Comparison of ENCODE assay signal across 17 cellular contexts in genomic region chr10:17213646-17214349, GRCh38. TPM values are rescaled to one million over a fixed set of nuclear protein-coding genes. Genes with fewer than 3 reads are reported as not detected.
DNase-seq lines count a peak whose midpoint lies in the region; ATAC-seq and TF ChIP-seq lines count a peak whose summit lies in the region.
"Had no signal": no experiment of that assay in that cellular context is flagged by ENCODE, and none has a peak within 500 bp of the region (broad histone marks: within the 10 kb centered on the region; RNA-seq: fewer than 3 reads in every experiment).

No MANE protein-coding gene starts in this region.

- peak overlapping the region; percentile 86; the same call in 1 of the 2 replicates for H3K9ac ChIP-seq in SK-N-SH
- H3K9ac ChIP-seq in adipocyte (ENCODE audit: low read length) = peak overlapping the region; percentile 10

- no peak for TF ChIP-seq EP300 in SK-N-SH (IDR thresholded peaks at IDR 0.05; ENCODE audit: borderline replicate concordance in 1 of 2, low read depth in 1 of 2, low read length in 1 of 2)

- CTCF ChIA-PET in SK-N-SH (lab: Yijun Ruan, JAX) = interaction anchor here (0.7 to 2.0 kb wide), 5 partner anchors 8 to 30 kb away, joined by 3 to 14 read pairs (median 3); partner anchors contain the start of gene VIM

- H3F3A ChIP-seq in SK-N-SH (replicated peaks; ENCODE audit: insufficient read depth) = peaks cover 65% of the 10 kb centered on the region

- no peaks in the 10 kb centered on the region for H3K9me2 ChIP-seq in SK-N-SH

- DNase-seq in SK-N-SH (no peak), adipocyte (ENCODE audit: low read depth) (peak; percentile 66), fibroblast of the aortic adventitia (ENCODE audit: low read depth) (peak; percentile 27), tibial artery (no peak), DMS79 (lab: John Stamatoyannopoulos, UW) (no peak), right cardiac atrium (no peak), thyroid gland (no peak)
- DNase-seq: activated CD4-positive, alpha-beta T cell treated with anti-CD3 and anti-CD28 coated beads, Interleukin-2, amount 10 ng/mL, durations not matched to agents 24 days and 14 days; caudate nucleus; GOT3; naive thymus-derived CD8-positive, alpha-beta T cell; NCI-H2081 treated with DMSO at 0.1 percent for 48 hours; T-helper 1 cell; transverse colon had no signal

- peaks cover 0 to 70% of the 10 kb centered on the region in 2 experiments; a peak in 3 of 4 replicates for H3K4me1 ChIP-seq in SK-N-SH (ENCODE audit: control insufficient read depth in 1 of 2, insufficient read depth in 2 of 2, low read depth in 1 of 2, low read length in 1 of 2)
- H3K4me1 ChIP-seq in adipocyte (ENCODE audit: control insufficient read depth, insufficient read depth, low read length) = peaks cover 73% of the 10 kb centered on the region
- peaks cover 0 to 85% (median 42%) of the 10 kb centered on the region in 4 donors for H3K4me1 ChIP-seq in tibial artery
- H3K4me1 ChIP-seq in right cardiac atrium (ENCODE audit: control insufficient read depth, insufficient read depth, low read length) = no peaks in the 10 kb centered on the region
- peaks cover 13 to 16% of the 10 kb centered on the region in 2 donors for H3K4me1 ChIP-seq in thyroid gland

- TF ChIP-seq RAD21 in SK-N-SH (IDR thresholded peaks at IDR 0.05; ENCODE audit: low read length) = no peak

- TF ChIP-seq CTCF in SK-N-SH (IDR thresholded peaks at IDR 0.05) (no peak), fibroblast of the aortic adventitia (IDR thresholded peaks at IDR 0.05; ENCODE audit: insufficient read depth, low read length) (no peak), tibial artery (IDR thresholded peaks at IDR 0.05) (no peak), thyroid gland (IDR thresholded peaks at IDR 0.05) (no peak)

- 61% methylated on average over 2 of the region's 2 CpGs for WGBS in SK-N-SH (ENCODE audit: low lambda C conversion rate)
- WGBS in right cardiac atrium = 77% methylated on average over 2 of the region's 2 CpGs
- 73 to 84% methylated on average over 2 of the region's 2 CpGs for WGBS in thyroid gland, 2 donors

- H4K20me1 ChIP-seq in SK-N-SH (ENCODE audit: insufficient read depth) = no peaks in the 10 kb centered on the region

- ATAC-seq in SK-N-SH treated with all-trans-retinoic acid at 6 μM for 48 hours = no peak
- ATAC-seq in right cardiac atrium = no peak
- ATAC-seq: activated T-helper 17 cell treated with anti-CD3 and anti-CD28 coated beads, Interleukin-2, amount 50 U/mL, for 72 hours; naive thymus-derived CD8-positive, alpha-beta T cell had no signal

- no peak for TF ChIP-seq POLR2A in thyroid gland (IDR thresholded peaks at IDR 0.05)

- H2AFZ ChIP-seq in SK-N-SH (ENCODE audit: low read depth) = no peak overlapping the region

- POLR2A ChIA-PET in SK-N-SH (lab: Yijun Ruan, JAX) = interaction anchor here (0.9 to 1.2 kb wide), 2 partner anchors 12 to 16 kb away, joined by 3 to 4 read pairs; partner anchors contain the start of gene TRDMT1

- H3K27ac ChIP-seq in SK-N-SH (ENCODE audit: low read depth in 2 of 2, low read length in 1 of 2) (peak overlapping the region; percentile 88 to 100; a peak in 3 of 4 replicates), tibial artery (peak overlapping the region; percentile 83 to 91), right cardiac atrium (ENCODE audit: low read length) (no peak overlapping the region), thyroid gland (peak overlapping the region in 1 of 3 donors; percentile 69)
- H3K27ac ChIP-seq: 22Rv1 had no signal

- no peaks in the 10 kb centered on the region for H3K27me3 ChIP-seq in SK-N-SH (ENCODE audit: insufficient read depth)
- no peaks in the 10 kb centered on the region for H3K27me3 ChIP-seq in adipocyte (replicated peaks; ENCODE audit: control insufficient read depth, insufficient read depth, low read length)
- no peaks in the 10 kb centered on the region for H3K27me3 ChIP-seq in tibial artery
- H3K27me3 ChIP-seq in right cardiac atrium (ENCODE audit: control insufficient read depth, insufficient read depth) = no peaks in the 10 kb centered on the region
- no peaks in the 10 kb centered on the region for H3K27me3 ChIP-seq in thyroid gland
- H3K27me3 ChIP-seq: transverse colon had no signal

- peaks cover 36% of the 10 kb centered on the region for H3K79me2 ChIP-seq in SK-N-SH (ENCODE audit: insufficient read depth)

- no peaks in the 10 kb centered on the region for H3K36me3 ChIP-seq in SK-N-SH (replicated peaks in 1 of 2; ENCODE audit: control insufficient read depth in 1 of 2, insufficient read depth in 2 of 2, low read length in 1 of 2)
- H3K36me3 ChIP-seq in adipocyte (ENCODE audit: control insufficient read depth, insufficient read depth, low read length, severe bottlenecking) = no peaks in the 10 kb centered on the region
- no peaks in the 10 kb centered on the region for H3K36me3 ChIP-seq in tibial artery
- H3K36me3 ChIP-seq in thyroid gland = no peaks in the 10 kb centered on the region
- H3K36me3 ChIP-seq: transverse colon had no signal

- peak overlapping the region; percentile 65 for H3K4me2 ChIP-seq in SK-N-SH

- H3K9me3 ChIP-seq in SK-N-SH (no peaks in the 10 kb centered on the region), adipocyte (ENCODE audit: control insufficient read depth, low read length) (no peaks in the 10 kb centered on the region), tibial artery (no peaks in the 10 kb centered on the region), right cardiac atrium (ENCODE audit: control insufficient read depth, low read length) (no peaks in the 10 kb centered on the region), thyroid gland (no peaks in the 10 kb centered on the region)
- H3K9me3 ChIP-seq: transverse colon had no signal

- H3K4me3 ChIP-seq in SK-N-SH (ENCODE audit: low read depth in 2 of 2, low read length in 1 of 2) = 0 out of 4 replicates have a peak overlapping the region, but pooled peaks of 1 of the 2 experiments have one; percentile 10
- peak overlapping the region; percentile 61 for H3K4me3 ChIP-seq in adipocyte (ENCODE audit: low read length)
- H3K4me3 ChIP-seq in fibroblast of the aortic adventitia (ENCODE audit: low read depth, low read length) = no peak overlapping the region
- H3K4me3 ChIP-seq in tibial artery = no peak overlapping the region
- no peak overlapping the region for H3K4me3 ChIP-seq in right cardiac atrium (ENCODE audit: low read length)
- no peak overlapping the region for H3K4me3 ChIP-seq in thyroid gland (replicated peaks in 1 of 3)
- H3K4me3 ChIP-seq: transverse colon had no signal

- intact Hi-C loops in tibial artery (cut with DNase I; ENCODE audit: low total_unique reads) (no loop called here), right cardiac atrium (cut with DNase I) (no loop called here), thyroid gland (cut with DNase I) (no loop called here)

TF ChIP-seq in SK-N-SH, 30 proteins besides CTCF, POLR2A, EP300 and RAD21 (continues in another document):
- TF ChIP-seq MXI1 (IDR thresholded peaks at IDR 0.05; ENCODE audit: low read depth, low read length) (no peak), RXRA (IDR thresholded peaks at IDR 0.05; ENCODE audit: borderline replicate concordance, low read depth) (no peak), MEF2A (IDR thresholded peaks at IDR 0.05; ENCODE audit: borderline replicate concordance, low read depth) (no peak), POLR2AphosphoS5 (IDR thresholded peaks at IDR 0.05; ENCODE audit: low read depth, low read length) (no peak), FOXM1 (IDR thresholded peaks at IDR 0.05; ENCODE audit: low read depth) (no peak), CHD2 (IDR thresholded peaks at IDR 0.05; ENCODE audit: low read length, partially characterized antibody) (no peak), ELF1 (IDR thresholded peaks at IDR 0.05) (no peak), MAX (IDR thresholded peaks at IDR 0.05; ENCODE audit: low read depth) (no peak), FOXJ3 (CRISPR knock-in tag; IDR thresholded peaks at IDR 0.05) (no peak)

TF ChIP-seq in SK-N-SH treated with all-trans-retinoic acid at 6 μM for 48 hours, 23 proteins besides CTCF, POLR2A, EP300 and RAD21 (continues in another document):
- TF ChIP-seq RARB (CRISPR knock-in tag; IDR thresholded peaks at IDR 0.05) (no peak), ESRRG (CRISPR knock-in tag; IDR thresholded peaks at IDR 0.05) (no peak), PPARA (CRISPR knock-in tag; IDR thresholded peaks at IDR 0.05; ENCODE audit: borderline replicate concordance) (no peak), ZFP30 (CRISPR knock-in tag; IDR thresholded peaks at IDR 0.05) (no peak), ZC3H10 (CRISPR knock-in tag; IDR thresholded peaks at IDR 0.05) (no peak), CSDC2 (CRISPR knock-in tag; IDR thresholded peaks at IDR 0.05) (no peak), ARNTL (CRISPR knock-in tag; IDR thresholded peaks at IDR 0.05; ENCODE audit: borderline replicate concordance, low read depth) (no peak), ZFP3 (CRISPR knock-in tag; IDR thresholded peaks at IDR 0.05) (no peak)
- TF ChIP-seq, protein P1, sequence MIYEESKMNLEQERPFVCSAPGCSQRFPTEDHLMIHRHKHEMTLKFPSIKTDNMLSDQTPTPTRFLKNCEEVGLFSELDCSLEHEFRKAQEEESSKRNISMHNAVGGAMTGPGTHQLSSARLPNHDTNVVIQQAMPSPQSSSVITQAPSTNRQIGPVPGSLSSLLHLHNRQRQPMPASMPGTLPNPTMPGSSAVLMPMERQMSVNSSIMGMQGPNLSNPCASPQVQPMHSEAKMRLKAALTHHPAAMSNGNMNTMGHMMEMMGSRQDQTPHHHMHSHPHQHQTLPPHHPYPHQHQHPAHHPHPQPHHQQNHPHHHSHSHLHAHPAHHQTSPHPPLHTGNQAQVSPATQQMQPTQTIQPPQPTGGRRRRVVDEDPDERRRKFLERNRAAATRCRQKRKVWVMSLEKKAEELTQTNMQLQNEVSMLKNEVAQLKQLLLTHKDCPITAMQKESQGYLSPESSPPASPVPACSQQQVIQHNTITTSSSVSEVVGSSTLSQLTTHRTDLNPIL (CRISPR knock-in tag; IDR thresholded peaks at IDR 0.05; ENCODE audit: low read depth) = no peak

RNA-seq across cellular contexts. Expression of gene TRDMT1, which starts 12.3 kb away (rescaled TPM):
- polyA plus RNA-seq in SK-N-SH (2012; rRNA removed) (3.1 and 4.1 TPM in 2 replicates), right cardiac atrium (2.1 TPM)
- polyA plus RNA-seq in SK-N-SH (2012; cell fraction: cytosol; rRNA removed) = 3.7 and 4.0 TPM in 2 replicates
- polyA plus RNA-seq in SK-N-SH (2012; cell fraction: nucleus; rRNA removed) = 3.6 and 8.0 TPM in 2 replicates
- total RNA-seq in fibroblast of the aortic adventitia (ENCODE audit: low replicate concordance) (11.9 and 19.1 TPM in 2 replicates), right cardiac atrium (1 to 10 TPM; 4.5 to 6.9 (median 5.4) TPM), thyroid gland (10 to 100 TPM; 29.4 to 39.7 (median 31.7) TPM)

RNA-seq across cellular contexts. Expression of gene VIM, which starts 14.2 kb away (rescaled TPM):
- polyA plus RNA-seq in SK-N-SH (2012; rRNA removed) (4,747 and 5,016 TPM in 2 replicates), right cardiac atrium (724 TPM)
- polyA plus RNA-seq in SK-N-SH (2012; cell fraction: cytosol; rRNA removed) = 4,035 and 4,614 TPM in 2 replicates
- 5,845 and 10,924 TPM in 2 replicates for polyA plus RNA-seq in SK-N-SH (2012; cell fraction: nucleus; rRNA removed)
- total RNA-seq in fibroblast of the aortic adventitia (ENCODE audit: low replicate concordance) (10,091 and 12,680 TPM in 2 replicates), right cardiac atrium (100 to 1,000 TPM; 772 to 952 (median 847) TPM), thyroid gland (1,000 to 10,000 TPM; 2,201 to 4,711 (median 2,567) TPM)

Comparison
In these comparisons a context has a peak if more than half of its experiments do, and no peak if none do; other contexts are left out.
1. DNase-seq: peak in adipocyte (single experiment) and fibroblast of the aortic adventitia (single experiment); none in SK-N-SH (single experiment), tibial artery (0 of 2), DMS79 (single experiment), right cardiac atrium (0 of 3) and thyroid gland (0 of 2).